ENCODE assay signal across 9 cellular contexts in the genomic region with DNA sequence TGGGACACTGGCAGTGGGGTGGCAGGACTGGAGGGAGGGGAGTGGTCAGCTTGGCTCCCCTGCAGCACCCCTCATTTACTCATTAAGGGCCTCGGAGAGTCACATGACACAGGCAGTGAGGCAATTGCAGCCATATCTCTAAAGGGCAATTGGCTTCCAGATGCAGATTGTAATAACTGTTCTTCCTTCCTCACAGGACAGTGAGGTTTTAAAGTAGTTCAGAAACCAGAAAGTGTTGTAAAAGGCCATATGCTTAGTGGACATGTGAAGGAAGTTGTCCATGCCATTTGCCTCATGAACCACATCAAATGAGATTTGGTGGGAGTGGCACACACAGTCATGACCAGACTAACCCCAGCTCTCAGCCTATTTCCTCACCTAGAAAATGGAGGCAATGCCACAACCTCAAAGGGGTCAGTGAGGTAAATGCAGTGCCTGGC. TPM values are rescaled to one million over a fixed set of nuclear protein-coding genes. Genes with fewer than 3 reads are reported as not detected.
DNase-seq lines count a peak whose midpoint lies in the region; ATAC-seq, FAIRE-seq and TF ChIP-seq lines count a peak whose summit lies in the region.
"Had no signal": no experiment of that assay in that cellular context is flagged by ENCODE, and none has a peak within 500 bp of the region (broad histone marks: within the 10 kb centered on the region; RNA-seq: fewer than 3 reads in every experiment).

No MANE protein-coding gene starts in this region.

- TF ChIP-seq POLR2A in endothelial cell of umbilical vein (IDR thresholded peaks at IDR 0.05; ENCODE audit: low read depth, low read length) (no peak), lower leg skin (IDR thresholded peaks at IDR 0.05) (no peak)

- H3K36me3 ChIP-seq in OCI-LY1 (ENCODE audit: insufficient read depth, low read length): no peaks in the 10 kb centered on the region
- H3K36me3 ChIP-seq in endothelial cell of umbilical vein (ENCODE audit: control insufficient read depth in 2 of 2, extremely low read depth in 1 of 2, insufficient read depth in 2 of 2, low read length in 2 of 2): peaks cover 0 to 4% of the 10 kb centered on the region in 2 experiments
- no peaks in the 10 kb centered on the region for H3K36me3 ChIP-seq in neutrophil
- H3K36me3 ChIP-seq: adrenal gland had no signal

- no peak for ATAC-seq in GM21786 (IDR thresholded peaks at IDR 0.05; ENCODE audit: unreplicated experiment)

- BruUV-seq in endothelial cell of umbilical vein (replicated peaks; lab: Mats Ljungman, UMichigan): no TSS peak

- H2AFZ ChIP-seq in OCI-LY1 (ENCODE audit: low read length) (0 out of 2 replicates have a peak overlapping the region, but pooled peaks have one; percentile 37), endothelial cell of umbilical vein (ENCODE audit: low read depth, low read length) (peak overlapping the region; percentile 71)

- H3K4me3 ChIP-seq in OCI-LY1 (ENCODE audit: low read depth, low read length, poor library complexity, severe bottlenecking) (no peak overlapping the region), endothelial cell of umbilical vein (replicated peaks in 1 of 3; ENCODE audit: insufficient read depth in 1 of 3, low read depth in 1 of 3, low read length in 3 of 3) (no peak overlapping the region), neutrophil (ENCODE audit: low read depth in 1 of 2, low read length in 1 of 2) (peak overlapping the region; percentile 28 to 35), lower leg skin (ENCODE audit: low read depth, poor library complexity, severe bottlenecking) (no peak overlapping the region)

- H3K4me1 ChIP-seq in OCI-LY1 (ENCODE audit: insufficient read depth, low read length, severe bottlenecking) (peaks cover 35% of the 10 kb centered on the region), endothelial cell of umbilical vein (ENCODE audit: control insufficient read depth, extremely low read depth, insufficient read depth, low read length) (peaks cover 5% of the 10 kb centered on the region), neutrophil (ENCODE audit: control insufficient read depth in 1 of 2, insufficient read depth in 1 of 2, low read depth in 1 of 2, low read length in 1 of 2) (peaks cover 80 to 90% of the 10 kb centered on the region in 2 experiments)

- H3K9ac ChIP-seq in OCI-LY1 (ENCODE audit: low read length): no peak overlapping the region
- no peak overlapping the region for H3K9ac ChIP-seq in endothelial cell of umbilical vein (replicated peaks; ENCODE audit: extremely low read depth, insufficient read depth, low read length)

- dilution Hi-C loops in endothelial cell of umbilical vein (cut with MboI; ENCODE audit: extremely low pct_ligation_motif_present, low sequenced_read_pairs): no loop called here

- FAIRE-seq in endothelial cell of umbilical vein (lab: Jason Lieb, UNC): no peak

- CTCF ChIA-PET in GM10248 (lab: Yijun Ruan, JAX) (interaction anchor here (0.9 to 2.1 kb wide), 2 partner anchors 13 to 31 kb away, joined by 3 to 8 read pairs; no protein-coding TSS in a partner anchor), endothelial cell of umbilical vein (lab: Charles Lee) (interaction anchor here (1.0 to 1.7 kb wide), 2 partner anchors 12 to 47 kb away, joined by 3 to 7 read pairs; a partner anchor contains a TSS)

- no peaks in the 10 kb centered on the region for H3K9me2 ChIP-seq in OCI-LY1 (ENCODE audit: low read depth, low read length)

- peak overlapping the region; percentile 4; the same call in 1 of the 2 replicates for H3K4me2 ChIP-seq in OCI-LY1 (ENCODE audit: low read length)
- H3K4me2 ChIP-seq in endothelial cell of umbilical vein (ENCODE audit: insufficient read depth, low read length): no peak overlapping the region

- no peaks in the 10 kb centered on the region for H3K27me3 ChIP-seq in OCI-LY1 (ENCODE audit: insufficient read depth, low read length)
- no peaks in the 10 kb centered on the region for H3K27me3 ChIP-seq in endothelial cell of umbilical vein (ENCODE audit: control insufficient read depth in 2 of 2, insufficient read depth in 2 of 2, low read length in 2 of 2)
- H3K27me3 ChIP-seq in neutrophil: no peaks in the 10 kb centered on the region
- H3K27me3 ChIP-seq: adrenal gland had no signal

- no peaks in the 10 kb centered on the region for H3K9me3 ChIP-seq in OCI-LY1 (ENCODE audit: low read length)
- H3K9me3 ChIP-seq in endothelial cell of umbilical vein (replicated peaks; ENCODE audit: control insufficient read depth, insufficient read depth, low read length): no peaks in the 10 kb centered on the region
- H3K9me3 ChIP-seq in neutrophil: no peaks in the 10 kb centered on the region
- H3K9me3 ChIP-seq: adrenal gland had no signal

- TF ChIP-seq CTCF in GM10248 (IDR thresholded peaks at IDR 0.05; ENCODE audit: control extremely low read depth, extremely low read depth, low read depth, missing control alignments) (no peak), OCI-LY1 (IDR thresholded peaks at IDR 0.05; ENCODE audit: low read length) (no peak), endothelial cell of umbilical vein (IDR thresholded peaks at IDR 0.05; ENCODE audit: extremely low read depth in 1 of 2, insufficient read depth in 1 of 2, low read depth in 1 of 2, low read length in 2 of 2) (no peak), neutrophil (IDR thresholded peaks at IDR 0.05) (no peak), lower leg skin (IDR thresholded peaks at IDR 0.05) (no peak)

- 0 out of 2 replicates have a peak, but pooled peaks cover 4% of the 10 kb centered on the region for H3F3A ChIP-seq in OCI-LY1 (ENCODE audit: insufficient read depth, low read length)

- H4K20me1 ChIP-seq in OCI-LY1 (ENCODE audit: insufficient read depth, low read length) (no peaks in the 10 kb centered on the region), endothelial cell of umbilical vein (replicated peaks; ENCODE audit: control insufficient read depth, extremely low read depth, insufficient read depth, low read length) (no peaks in the 10 kb centered on the region)

- H3K27ac ChIP-seq in OCI-LY1 (ENCODE audit: low read depth, low read length, poor library complexity, severe bottlenecking) (no peak overlapping the region), endothelial cell of umbilical vein (ENCODE audit: insufficient read depth, low read depth, low read length) (no peak overlapping the region), neutrophil (peak overlapping the region; percentile 91)

- H3K79me2 ChIP-seq in OCI-LY1 (ENCODE audit: insufficient read depth, low read length) (no peaks in the 10 kb centered on the region), endothelial cell of umbilical vein (ENCODE audit: control insufficient read depth, insufficient read depth, low read length) (no peaks in the 10 kb centered on the region)

- intact Hi-C loops in endothelial cell of umbilical vein (cut with micrococcal nuclease): no loop called here
- intact Hi-C loops in lower leg skin (cut with DNase I; ENCODE audit: low total_unique reads): loop anchor here (5.0 kb wide), 1 partner anchor 652 kb away; a partner anchor contains a TSS

- POLR2A ChIA-PET in GM10248 (lab: Yijun Ruan, JAX) (no interaction called here), endothelial cell of umbilical vein (lab: Charles Lee) (no interaction called here)

- 6 to 23% methylated on average over 1 of the region's 1 CpG for WGBS in lower leg skin, 2 donors

- DNase-seq in GM10248 (ENCODE audit: extremely low spot score): peak; percentile 37
- no peak for DNase-seq in endothelial cell of umbilical vein (ENCODE audit: low read depth, low spot score)
- no peak for DNase-seq in stimulated activated CD4-positive, alpha-beta T cell treated with anti-CD3 and anti-CD28 coated beads, Interleukin-1b, Interleukin-23, amount 100 ng/mL, for 48 hours
- no peak for DNase-seq in lower leg skin (ENCODE audit: low spot score in 2 of 2)
- no peak for DNase-seq in dedifferentiated amniotic fluid mesenchymal stem cell (ENCODE audit: extremely low spot score)

- H3K9me1 ChIP-seq in endothelial cell of umbilical vein (replicated peaks; ENCODE audit: control insufficient read depth, extremely low read depth, insufficient read depth, low read length): no peaks in the 10 kb centered on the region

RNA-seq across cellular contexts. Expression of a gene that starts 11.1 kb away (rescaled TPM):
- total RNA-seq in endothelial cell of umbilical vein: 49.1 and 53.0 TPM in 2 replicates
- 109 and 137 TPM in 2 replicates for polyA plus RNA-seq in endothelial cell of umbilical vein
- polyA plus RNA-seq in endothelial cell of umbilical vein (2011; cell fraction: cytosol; rRNA removed): 83.3 and 90.2 TPM in 2 replicates
- 45.5 and 50.8 TPM in 2 replicates for polyA plus RNA-seq in endothelial cell of umbilical vein (2011; cell fraction: nucleus; rRNA removed)
- 56.9 and 61.7 TPM in 2 replicates for polyA plus RNA-seq in endothelial cell of umbilical vein (2012)
- 44.4 and 56.0 TPM in 2 replicates for polyA minus RNA-seq in endothelial cell of umbilical vein
- polyA minus RNA-seq in endothelial cell of umbilical vein (2011; cell fraction: cytosol; rRNA and poly(A)+ RNA removed): 63.1 TPM
- 14.8 and 20.2 TPM in 2 replicates for polyA minus RNA-seq in endothelial cell of umbilical vein (2011; cell fraction: nucleus; rRNA and poly(A)+ RNA removed)
- 10 to 100 TPM; 20.5 to 54.8 (median 40.8) TPM for total RNA-seq in lower leg skin

RNA-seq across cellular contexts. Expression of a gene that starts 11.9 kb away (rescaled TPM):
- total RNA-seq in endothelial cell of umbilical vein (22.4 and 23.6 TPM in 2 replicates), lower leg skin (10 to 100 TPM; 15.6 to 26.6 (median 20.2) TPM)
- polyA plus RNA-seq in endothelial cell of umbilical vein: 25.7 and 29.4 TPM in 2 replicates
- 11.5 and 13.1 TPM in 2 replicates for polyA plus RNA-seq in endothelial cell of umbilical vein (2011; cell fraction: cytosol; rRNA removed)
- polyA plus RNA-seq in endothelial cell of umbilical vein (2011; cell fraction: nucleus; rRNA removed): 134 and 168 TPM in 2 replicates
- polyA plus RNA-seq in endothelial cell of umbilical vein (2012): 18.6 and 32.2 TPM in 2 replicates
- polyA minus RNA-seq in endothelial cell of umbilical vein: 30.1 and 36.1 TPM in 2 replicates
- polyA minus RNA-seq in endothelial cell of umbilical vein (2011; cell fraction: cytosol; rRNA and poly(A)+ RNA removed): 2.7 TPM
- polyA minus RNA-seq in endothelial cell of umbilical vein (2011; cell fraction: nucleus; rRNA and poly(A)+ RNA removed): 23.8 and 26.1 TPM in 2 replicates

RNA-seq across cellular contexts. Expression of a gene that starts 35.7 kb away (rescaled TPM):
- total RNA-seq in endothelial cell of umbilical vein: 61.8 and 62.7 TPM in 2 replicates
- 26.6 and 27.4 TPM in 2 replicates for polyA plus RNA-seq in endothelial cell of umbilical vein
- polyA plus RNA-seq in endothelial cell of umbilical vein (2011; cell fraction: cytosol; rRNA removed): 20.3 and 26.1 TPM in 2 replicates
- 23.2 and 24.1 TPM in 2 replicates for polyA plus RNA-seq in endothelial cell of umbilical vein (2011; cell fraction: nucleus; rRNA removed)
- 36.0 and 43.1 TPM in 2 replicates for polyA plus RNA-seq in endothelial cell of umbilical vein (2012)
- polyA minus RNA-seq in endothelial cell of umbilical vein: 12.0 and 12.6 TPM in 2 replicates
- polyA minus RNA-seq in endothelial cell of umbilical vein (2011; cell fraction: cytosol; rRNA and poly(A)+ RNA removed): 15.0 TPM
- 7.2 and 7.4 TPM in 2 replicates for polyA minus RNA-seq in endothelial cell of umbilical vein (2011; cell fraction: nucleus; rRNA and poly(A)+ RNA removed)
- 10 to 100 TPM in 3 of 4 donors, 1 to 10 TPM in 1; 9.6 to 26.0 (median 18.7) TPM for total RNA-seq in lower leg skin

RNA-seq across cellular contexts. Expression of a gene that starts 42.5 kb away (rescaled TPM):
- 80.1 and 80.8 TPM in 2 replicates for total RNA-seq in endothelial cell of umbilical vein
- polyA plus RNA-seq in endothelial cell of umbilical vein: 306 and 342 TPM in 2 replicates
- polyA plus RNA-seq in endothelial cell of umbilical vein (2011; cell fraction: cytosol; rRNA removed): 157 and 171 TPM in 2 replicates
- 76.5 and 78.5 TPM in 2 replicates for polyA plus RNA-seq in endothelial cell of umbilical vein (2011; cell fraction: nucleus; rRNA removed)
- polyA plus RNA-seq in endothelial cell of umbilical vein (2012): 76.7 and 82.9 TPM in 2 replicates
- 125 and 131 TPM in 2 replicates for polyA minus RNA-seq in endothelial cell of umbilical vein
- 87.9 TPM for polyA minus RNA-seq in endothelial cell of umbilical vein (2011; cell fraction: cytosol; rRNA and poly(A)+ RNA removed)
- polyA minus RNA-seq in endothelial cell of umbilical vein (2011; cell fraction: nucleus; rRNA and poly(A)+ RNA removed): 22.5 and 23.7 TPM in 2 replicates
- total RNA-seq in lower leg skin: 10 to 100 TPM; 67.8 to 96.9 (median 87.6) TPM

RNA-seq across cellular contexts. Expression of a gene that starts 46.0 kb away (rescaled TPM):
- total RNA-seq in endothelial cell of umbilical vein: 9.6 and 10.0 TPM in 2 replicates
- 9.5 and 12.7 TPM in 2 replicates for polyA plus RNA-seq in endothelial cell of umbilical vein
- polyA plus RNA-seq in endothelial cell of umbilical vein (2011; cell fraction: cytosol; rRNA removed): 4.9 and 5.8 TPM in 2 replicates
- polyA plus RNA-seq in endothelial cell of umbilical vein (2011; cell fraction: nucleus; rRNA removed): 20.9 and 24.0 TPM in 2 replicates
- polyA plus RNA-seq in endothelial cell of umbilical vein (2012): 5.6 and 7.1 TPM in 2 replicates
- 7.2 and 10.3 TPM in 2 replicates for polyA minus RNA-seq in endothelial cell of umbilical vein
- polyA minus RNA-seq in endothelial cell of umbilical vein (2011; cell fraction: cytosol; rRNA and poly(A)+ RNA removed): not detected
- 10.0 and 11.3 TPM in 2 replicates for polyA minus RNA-seq in endothelial cell of umbilical vein (2011; cell fraction: nucleus; rRNA and poly(A)+ RNA removed)
- 1 to 10 TPM in 1 of 4 donors, under 1 TPM in 2, not detected in 1; 0.17 to 1.2 (median 0.62) TPM for total RNA-seq in lower leg skin

Comparison
In these comparisons a context has a peak if more than half of its experiments do, and no peak if none do; other contexts are left out.
1. H3K4me3 ChIP-seq: peak in neutrophil (2 of 2); none in OCI-LY1 (single experiment), endothelial cell of umbilical vein (0 of 3) and lower leg skin (single experiment).